Comparison of ENCODE assay signal across 8 cellular contexts in the genomic region with DNA sequence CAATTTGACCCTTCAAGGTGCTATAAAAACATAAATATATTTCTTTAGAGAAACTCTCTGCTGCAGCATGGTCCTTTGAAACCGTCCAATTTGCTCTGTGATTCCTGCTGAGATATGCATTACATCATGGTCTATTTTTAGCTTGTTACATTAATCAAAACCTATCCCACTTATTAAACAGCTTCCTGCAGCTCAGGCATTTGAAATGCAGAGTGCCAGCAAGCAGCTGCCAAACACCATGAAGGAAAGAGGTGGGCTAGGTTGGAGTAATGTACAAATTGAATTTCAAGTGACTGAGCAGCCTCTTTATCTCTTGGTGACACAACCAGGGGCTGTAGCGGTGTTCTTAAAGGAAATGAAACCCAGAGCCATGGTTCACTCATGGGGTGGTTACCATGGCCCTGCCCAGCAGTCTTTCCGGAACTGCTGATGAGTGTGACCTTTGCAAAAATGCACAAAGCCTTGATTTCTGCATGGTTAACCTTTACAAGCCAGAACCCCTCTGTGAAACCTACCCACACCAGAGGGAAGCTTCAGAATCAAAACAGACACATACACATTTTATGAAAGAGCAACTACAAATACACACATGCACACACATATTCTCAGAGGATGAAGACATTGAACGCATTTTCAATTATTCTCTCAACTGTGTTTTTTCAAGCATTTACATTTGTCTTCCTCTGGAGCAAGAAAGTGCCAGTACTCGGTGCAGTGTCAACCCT.
DNase-seq lines count a peak whose midpoint lies in the region; ATAC-seq and TF ChIP-seq lines count a peak whose summit lies in the region.

No MANE protein-coding gene starts in this region.

- peak overlapping the region; percentile 79 for H2AFZ ChIP-seq in OCI-LY7 (ENCODE audit: low read length)

- no peaks in the 10 kb centered on the region for H3K36me3 ChIP-seq in OCI-LY7 (ENCODE audit: insufficient read depth, low read length)

- no TSS peak for BruUV-seq in OCI-LY7 (replicated peaks; lab: Mats Ljungman, UMichigan)

- no peak for TF ChIP-seq CTCF in OCI-LY7 (conservative IDR thresholded peaks at IDR 0.05; ENCODE audit: low read length)
- no peak for TF ChIP-seq CTCF in fibroblast of mammary gland (conservative IDR thresholded peaks at IDR 0.05; ENCODE audit: control insufficient read depth, insufficient read depth, low read depth, low read length)

- CTCF ChIA-PET in OCI-LY7 (lab: Charles Lee; ENCODE audit: unreplicated experiment), result no interaction called here

- H3K27ac ChIP-seq in OCI-LY7 (ENCODE audit: low read depth, low read length, poor library complexity, severe bottlenecking), result peak overlapping the region; percentile 41

- intact Hi-C loops in OCI-LY7 (cut with micrococcal nuclease; ENCODE audit: unreplicated experiment), result loop anchor here (10.0 kb wide), 1 partner anchor 247 kb away; no protein-coding TSS in a partner anchor

- H3K79me2 ChIP-seq in OCI-LY7 (ENCODE audit: insufficient read depth, low read depth, low read length), result no peaks in the 10 kb centered on the region

- no peaks in the 10 kb centered on the region for H3K9me2 ChIP-seq in OCI-LY7 (ENCODE audit: insufficient read depth, low read length)

- H4K20me1 ChIP-seq in OCI-LY7 (ENCODE audit: insufficient read depth, low read length), result no peaks in the 10 kb centered on the region

- POLR2A ChIA-PET in OCI-LY7 (lab: Charles Lee), result interaction anchor here (0.6 to 2.0 kb wide), 7 partner anchors 13 to 851 kb away, joined by 3 to 9 read pairs (median 4); no protein-coding TSS in a partner anchor

- ATAC-seq in GM19438 (IDR thresholded peaks at IDR 0.05; ENCODE audit: low read depth, unreplicated experiment) (peak; percentile 99), HG03354 (IDR thresholded peaks at IDR 0.05; ENCODE audit: poor library complexity, severe bottlenecking, unreplicated experiment) (peak; percentile 99)

- H3K9me3 ChIP-seq in OCI-LY7 (ENCODE audit: low read length), result no peaks in the 10 kb centered on the region

- H3K4me1 ChIP-seq in OCI-LY7 (ENCODE audit: insufficient read depth, low read length, poor library complexity, severe bottlenecking), result peaks cover 33% of the 10 kb centered on the region

- DNase-seq in GDM1 (lab: John Stamatoyannopoulos, UW), result peak; percentile 3
- DNase-seq in OCI-LY7 (ENCODE audit: low spot score), result peak; percentile 81
- peak; percentile 21 for DNase-seq in fibroblast of mammary gland (ENCODE audit: low read depth)
- DNase-seq in NCI-H1436 (lab: John Stamatoyannopoulos, UW), result no peak
- DNase-seq in stimulated activated CD4-positive, alpha-beta T cell treated with anti-CD3 and anti-CD28 coated beads, Interleukin-4, amount 100 ng/mL, for 4 hours, result no peak
- DNase-seq in activated T-cell treated with anti-CD3 and anti-CD28 coated beads for 4 hours, result no peak

- peak overlapping the region; percentile 56 for H3K4me2 ChIP-seq in OCI-LY7 (ENCODE audit: low read length)

- H3K4me3 ChIP-seq in OCI-LY7 (ENCODE audit: low read depth, low read length, poor library complexity, severe bottlenecking) (peak overlapping the region; percentile 12), fibroblast of mammary gland (ENCODE audit: control insufficient read depth, low read depth, low read length) (no peak overlapping the region)

Comparison
In these comparisons a context has a peak if more than half of its experiments do, and no peak if none do; other contexts are left out.
1. DNase-seq: peak in GDM1 (single experiment), OCI-LY7 (single experiment) and fibroblast of mammary gland (single experiment); none in NCI-H1436 (single experiment), stimulated activated CD4-positive, alpha-beta T cell treated with anti-CD3 and anti-CD28 coated beads, Interleukin-4, amount 100 ng/mL, for 4 hours (0 of 2) and activated T-cell treated with anti-CD3 and anti-CD28 coated beads for 4 hours (single experiment).